Comparison of ENCODE assay signal across 8 cellular contexts in genomic region chr5:52786937-52787599, GRCh38. TPM values are rescaled to one million over a fixed set of nuclear protein-coding genes. Genes with fewer than 3 reads are reported as not detected.
DNase-seq lines count a peak whose midpoint lies in the region; ATAC-seq, FAIRE-seq and TF ChIP-seq lines count a peak whose summit lies in the region.

No MANE protein-coding gene starts in this region.

- WGBS in adrenal gland, 4 donors, result 4 to 11% (median 7%) methylated on average over 11 of the region's 11 CpGs

- peak overlapping the region; percentile 73 for H3K27ac Mint-ChIP-seq in stimulated activated memory B cell treated with anti-CD40 and anti-IgM and Interleukin-4, amounts not matched to agents 10 μg/mL and 1 μg/mL and 100 μg/mL, for 72 hours

- H3K27ac ChIP-seq in adrenal gland, result peak overlapping the region in 4 of 5 donors; percentile 83 to 94 (median 88)

- no peak for TF ChIP-seq POLR2A in NB4 (IDR thresholded peaks at IDR 0.05; ENCODE audit: extremely low read depth, insufficient read length)
- TF ChIP-seq POLR2A in adrenal gland (IDR thresholded peaks at IDR 0.05), result no peak

- peak; percentile 26 for ATAC-seq in GM19025 (IDR thresholded peaks at IDR 0.05; ENCODE audit: low read depth, unreplicated experiment)
- no peak for ATAC-seq in stimulated activated memory B cell treated with anti-CD40 and anti-IgM and Interleukin-4, amounts not matched to agents 10 μg/mL and 1 μg/mL and 100 μg/mL, for 72 hours

- DNase-seq in AG09319 (ENCODE audit: extremely low read depth, low read depth) (no peak), NB4 (ENCODE audit: low read depth) (peak; percentile 11), adrenal gland (peak in 2 of 7 donors; percentile 35 to 58), iPS-NIHi11 (ENCODE audit: low spot score) (peak; percentile 22), GM19239 (ENCODE audit: insufficient read length, low spot score) (no peak), putamen (ENCODE audit: low spot score) (no peak)

- H3K36me3 ChIP-seq in adrenal gland (replicated peaks in 1 of 2), result no peaks in the 10 kb centered on the region

- TF ChIP-seq CTCF in AG09319 (IDR thresholded peaks at IDR 0.05; ENCODE audit: low read depth, low read length), result peak; percentile 8
- no peak for TF ChIP-seq CTCF in NB4 (IDR thresholded peaks at IDR 0.05; ENCODE audit: low read depth, low read length)
- TF ChIP-seq CTCF in adrenal gland (IDR thresholded peaks at IDR 0.05), result peak in 1 of 6 experiments; percentile 16

- no peaks in the 10 kb centered on the region for H3K9me3 ChIP-seq in adrenal gland (replicated peaks in 1 of 3)

- peaks cover 0 to 37% of the 10 kb centered on the region in 2 donors for H3K4me1 ChIP-seq in adrenal gland (replicated peaks in 1 of 2)

- intact Hi-C loops in adrenal gland (cut with DNase I), result loop anchor here (5.0 to 10.0 kb wide), 2 partner anchors 92 to 130 kb away; no protein-coding TSS in a partner anchor

- H3K9me3 Mint-ChIP-seq in stimulated activated memory B cell treated with anti-CD40 and anti-IgM and Interleukin-4, amounts not matched to agents 10 μg/mL and 1 μg/mL and 100 μg/mL, for 72 hours, result no peaks in the 10 kb centered on the region

- peak overlapping the region; percentile 84 for H3K4me3 Mint-ChIP-seq in stimulated activated memory B cell treated with anti-CD40 and anti-IgM and Interleukin-4, amounts not matched to agents 10 μg/mL and 1 μg/mL and 100 μg/mL, for 72 hours

- FAIRE-seq in GM19239 (lab: Jason Lieb, UNC), result no peak

- H3K4me3 ChIP-seq in NB4 (ENCODE audit: low read depth, low read length) (peak overlapping the region; percentile 47), adrenal gland (peak overlapping the region in 2 of 4 donors; percentile 62 to 88)

- H3K27me3 Mint-ChIP-seq in stimulated activated memory B cell treated with anti-CD40 and anti-IgM and Interleukin-4, amounts not matched to agents 10 μg/mL and 1 μg/mL and 100 μg/mL, for 72 hours, result peaks cover 54% of the 10 kb centered on the region

- H3K27me3 ChIP-seq in adrenal gland, result no peaks in the 10 kb centered on the region

- H3K36me3 Mint-ChIP-seq in stimulated activated memory B cell treated with anti-CD40 and anti-IgM and Interleukin-4, amounts not matched to agents 10 μg/mL and 1 μg/mL and 100 μg/mL, for 72 hours, result no peaks in the 10 kb centered on the region

- H3K4me1 Mint-ChIP-seq in stimulated activated memory B cell treated with anti-CD40 and anti-IgM and Interleukin-4, amounts not matched to agents 10 μg/mL and 1 μg/mL and 100 μg/mL, for 72 hours, result peaks cover 20% of the 10 kb centered on the region

RNA-seq across cellular contexts. Expression of gene ITGA1, which starts 0.6 kb away (rescaled TPM):
- total RNA-seq in adrenal gland, result 100 to 1,000 TPM; 137 to 371 (median 157) TPM
- polyA plus RNA-seq in adrenal gland, result 10 to 100 TPM; 30.0 to 80.3 (median 39.5) TPM

RNA-seq across cellular contexts. Expression of gene PELO, which starts 0.6 kb away (rescaled TPM):
- 100 to 1,000 TPM in 3 of 8 donors, 10 to 100 TPM in 5; 60.3 to 147 (median 79.7) TPM for total RNA-seq in adrenal gland
- 10 to 100 TPM; 17.8 to 52.4 (median 27.9) TPM for polyA plus RNA-seq in adrenal gland

Comparison
In these comparisons a context has a peak if more than half of its experiments do, and no peak if none do; other contexts are left out.
1. DNase-seq: peak in NB4 (single experiment) and iPS-NIHi11 (single experiment); none in AG09319 (single experiment), GM19239 (single experiment) and putamen (single experiment).